ENCODE assay signal across 17 cellular contexts in the genomic region with DNA sequence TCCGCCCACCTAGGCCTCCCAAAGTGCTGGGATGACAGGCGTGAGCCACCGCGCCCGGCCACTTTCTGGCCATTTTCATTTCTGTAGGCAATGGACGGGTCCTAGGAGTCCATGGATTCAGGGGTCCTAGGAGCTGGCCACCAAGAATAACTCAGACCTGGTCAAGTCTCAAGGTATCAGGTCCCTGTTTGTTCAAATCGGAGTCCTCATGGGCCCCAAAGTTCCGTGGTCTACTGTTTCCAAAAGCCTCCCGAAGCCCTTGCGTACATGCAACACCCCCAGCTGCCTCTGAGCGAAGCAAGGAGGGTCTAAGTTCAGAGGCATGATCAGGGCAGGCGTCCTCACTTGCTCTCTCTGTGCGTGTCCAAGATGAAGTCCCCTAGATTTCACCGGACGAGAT. TPM values are rescaled to one million over a fixed set of nuclear protein-coding genes. Genes with fewer than 3 reads are reported as not detected.
DNase-seq lines count a peak whose midpoint lies in the region; ATAC-seq, FAIRE-seq and TF ChIP-seq lines count a peak whose summit lies in the region.
"Had no signal": no experiment of that assay in that cellular context is flagged by ENCODE, and none has a peak within 500 bp of the region (broad histone marks: within the 10 kb centered on the region; RNA-seq: fewer than 3 reads in every experiment).

No MANE protein-coding gene starts in this region.

- TF ChIP-seq RAD21 in HepG2 (CRISPR knock-in tag; IDR thresholded peaks at IDR 0.05): no peak

- peaks cover 5% of the 10 kb centered on the region; the same call in 2 of the 3 replicates for H3K36me3 Mint-ChIP-seq in GM23338 (ENCODE audit: low read depth)
- no peaks in the 10 kb centered on the region for H3K36me3 Mint-ChIP-seq in chondrocyte (ENCODE audit: low read depth)

- H3K27me3 Mint-ChIP-seq in GM23338 (ENCODE audit: insufficient read depth, low read depth, poor library complexity) (peaks cover 2% of the 10 kb centered on the region), chondrocyte (ENCODE audit: low read depth) (peaks cover 7% of the 10 kb centered on the region)

- in situ Hi-C loops in HepG2 (cut with HindIII; ENCODE audit: extremely low pct_ligation_motif_present, low pct_unique_long_range_greater_than_20kb): no loop called here

- H3K4me1 Mint-ChIP-seq in GM23338: no peaks in the 10 kb centered on the region
- no peaks in the 10 kb centered on the region for H3K4me1 Mint-ChIP-seq in chondrocyte (ENCODE audit: low read depth)

- H2AFZ ChIP-seq in HepG2 (ENCODE audit: low read length) (no peak overlapping the region), GM23338 (peak overlapping the region; percentile 38; the same call in 1 of the 2 replicates)

- H4K20me1 ChIP-seq in HepG2 (ENCODE audit: insufficient read depth, low read length) (no peaks in the 10 kb centered on the region), GM23338 (replicated peaks; ENCODE audit: insufficient read depth) (no peaks in the 10 kb centered on the region)

- H3K27ac Mint-ChIP-seq in GM23338 (no peak overlapping the region), chondrocyte (ENCODE audit: unreplicated experiment) (no peak overlapping the region)

- no peak overlapping the region for H3K4me2 ChIP-seq in HepG2 (ENCODE audit: low read depth, low read length)
- no peak overlapping the region for H3K4me2 ChIP-seq in GM23338

- TF ChIP-seq EP300 in HepG2 (IDR thresholded peaks at IDR 0.05; ENCODE audit: low read depth in 2 of 2, low read length in 2 of 2): no peak
- no peak for TF ChIP-seq EP300 in HepG2 (CRISPR knock-in tag; IDR thresholded peaks at IDR 0.05; ENCODE audit: borderline replicate concordance)

- no peak overlapping the region for H3K4me3 Mint-ChIP-seq in GM23338
- H3K4me3 Mint-ChIP-seq in chondrocyte (ENCODE audit: unreplicated experiment): no peak overlapping the region

- H3K4me3 ChIP-seq in right lobe of liver: no peak overlapping the region
- H3K4me3 ChIP-seq in HepG2 (replicated peaks in 1 of 3; ENCODE audit: insufficient read depth in 1 of 3, low read depth in 2 of 3, low read length in 3 of 3): no peak overlapping the region
- no peak overlapping the region for H3K4me3 ChIP-seq in GM23338
- H3K4me3 ChIP-seq: HAP-1 had no signal

- ATAC-seq in right lobe of liver (no peak), HepG2 (no peak), GM23338 (no peak)

- POLR2A ChIA-PET in HepG2 (lab: Yijun Ruan, JAX): no interaction called here

- DNase-seq in right lobe of liver (peak in 2 of 3 donors; percentile 35 to 36), HepG2 (ENCODE audit: low spot score) (no peak), GM23338 (ENCODE audit: low spot score) (no peak), chondrocyte (ENCODE audit: low spot score) (peak; percentile 28), DMS153 treated with DMSO at 0.1 percent for 48 hours (lab: John Stamatoyannopoulos, UW; ENCODE audit: unreplicated experiment) (no peak), AG20443 (ENCODE audit: low spot score) (no peak), pons (ENCODE audit: low spot score) (no peak)
- DNase-seq: IMR-90, NCI-H1417, NCI-H2029, NCI-H510A, SIG-M5 had no signal

- peaks cover 67% of the 10 kb centered on the region for H3K9me3 Mint-ChIP-seq in GM23338
- H3K9me3 Mint-ChIP-seq in chondrocyte (ENCODE audit: low read depth): peaks cover 8% of the 10 kb centered on the region

- H3K4me1 ChIP-seq in right lobe of liver (no peaks in the 10 kb centered on the region), HepG2 (ENCODE audit: insufficient read depth, low read length) (no peaks in the 10 kb centered on the region), GM23338 (ENCODE audit: insufficient read depth) (no peaks in the 10 kb centered on the region)
- H3K4me1 ChIP-seq: HAP-1 had no signal

- no peak for FAIRE-seq in HepG2 (lab: Jason Lieb, UNC)
- FAIRE-seq: G401.6, RCC 7860 had no signal

- TF ChIP-seq POLR2A in right lobe of liver (IDR thresholded peaks at IDR 0.05) (no peak), HepG2 (IDR thresholded peaks at IDR 0.05; ENCODE audit: insufficient read depth in 1 of 2, low read depth in 2 of 2, low read length in 2 of 2) (no peak)

- H3K36me3 ChIP-seq in right lobe of liver (no peaks in the 10 kb centered on the region), HepG2 (replicated peaks in 1 of 2; ENCODE audit: control insufficient read depth in 1 of 2, insufficient read depth in 2 of 2, low read length in 2 of 2) (no peaks in the 10 kb centered on the region), GM23338 (ENCODE audit: insufficient read depth) (no peaks in the 10 kb centered on the region)
- H3K36me3 ChIP-seq: HAP-1 had no signal

- H3K27ac ChIP-seq in right lobe of liver (no peak overlapping the region), HepG2 (ENCODE audit: extremely low read length, insufficient read depth, low read length) (no peak overlapping the region), GM23338 (ENCODE audit: low read depth) (no peak overlapping the region)
- H3K27ac ChIP-seq: C4-2B had no signal

- no peak for TF ChIP-seq CTCF in right lobe of liver (IDR thresholded peaks at IDR 0.05)
- no peak for TF ChIP-seq CTCF in HepG2 (CRISPR knock-in tag; IDR thresholded peaks at IDR 0.05)
- TF ChIP-seq CTCF in GM23338 (conservative IDR thresholded peaks at IDR 0.05; ENCODE audit: low read depth in 2 of 2): no peak
- no peak for TF ChIP-seq CTCF in chondrocyte (IDR thresholded peaks at IDR 0.05)

- H3K9ac ChIP-seq in HepG2 (ENCODE audit: insufficient read depth, low read depth, low read length): no peak overlapping the region

- no peaks in the 10 kb centered on the region for H3K27me3 ChIP-seq in right lobe of liver
- H3K27me3 ChIP-seq in HepG2 (ENCODE audit: control insufficient read depth in 1 of 2, insufficient read depth in 2 of 2, low read length in 2 of 2): no peaks in the 10 kb centered on the region
- H3K27me3 ChIP-seq in GM23338 (ENCODE audit: insufficient read depth): no peaks in the 10 kb centered on the region

- intact Hi-C loops in right lobe of liver (cut with DNase I): no loop called here
- intact Hi-C loops in HepG2 (cut with micrococcal nuclease; ENCODE audit: unreplicated experiment): no loop called here

- H3F3A ChIP-seq in GM23338 (replicated peaks; ENCODE audit: low read depth): no peaks in the 10 kb centered on the region

- no peaks in the 10 kb centered on the region for H3K9me2 ChIP-seq in GM23338 (ENCODE audit: insufficient read depth)

- H3K79me2 ChIP-seq in HepG2 (ENCODE audit: insufficient read depth, low read length) (no peaks in the 10 kb centered on the region), GM23338 (replicated peaks; ENCODE audit: insufficient read depth) (no peaks in the 10 kb centered on the region)

- no TSS peak for BruUV-seq in HepG2 (replicated peaks; lab: Mats Ljungman, UMichigan)

- WGBS in right lobe of liver (ENCODE audit: insufficient coverage, low coverage, low lambda C conversion rate, missing lambda C conversion rate): 54% methylated on average over 9 of the region's 15 CpGs
- 84% methylated on average over 15 of the region's 15 CpGs for WGBS in HepG2 (ENCODE audit: low lambda C conversion rate)

- CTCF ChIA-PET in HepG2 (lab: Yijun Ruan, JAX; ENCODE audit: low intra/inter-chr PET ratio, low total read pairs): no interaction called here

- no peaks in the 10 kb centered on the region for H3K9me3 ChIP-seq in right lobe of liver
- no peaks in the 10 kb centered on the region for H3K9me3 ChIP-seq in HepG2 (ENCODE audit: low read length)
- H3K9me3 ChIP-seq: HAP-1 had no signal

RNA-seq across cellular contexts. Expression of a gene that starts 30.1 kb away (rescaled TPM):
- total RNA-seq in right lobe of liver: under 1 TPM; 0.37 to 0.87 (median 0.73) TPM
- 0.66 and 1.0 TPM in 2 replicates for total RNA-seq in HepG2 (2016; rRNA removed; fragmentation: Illumina TruSeq; extraction: Trizol)
- total RNA-seq in HepG2 (2016; cell fraction: cytosol; rRNA removed; fragmentation: Illumina TruSeq; extraction: Trizol; ENCODE audit: low read depth): 0.09 and 0.10 TPM in 2 replicates
- 0.68 and 1.1 TPM in 2 replicates for total RNA-seq in HepG2 (2016; cell fraction: insoluble cytoplasmic fraction; rRNA removed; fragmentation: Illumina TruSeq; extraction: Trizol)
- total RNA-seq in HepG2 (2016; cell fraction: membrane; rRNA removed; fragmentation: Illumina TruSeq; extraction: Trizol): 0.31 and 0.34 TPM in 2 replicates
- 1.0 and 1.6 TPM in 2 replicates for total RNA-seq in HepG2 (2016; cell fraction: nucleus; rRNA removed; fragmentation: Illumina TruSeq; extraction: Trizol)
- polyA plus RNA-seq in HepG2 (2011; rRNA removed): 1.3 and 3.1 TPM in 2 replicates
- polyA plus RNA-seq in HepG2 (2011; cell fraction: cytosol; rRNA removed): 2.0 and 2.3 TPM in 2 replicates
- 1.5 and 1.8 TPM in 2 replicates for polyA plus RNA-seq in HepG2 (2011; cell fraction: nucleus; rRNA removed)
- polyA plus RNA-seq in HepG2 (2012): 2.1 and 2.4 TPM in 2 replicates
- polyA plus RNA-seq in HepG2 (2016; cell fraction: cytosol; fragmentation: Illumina TruSeq; extraction: Trizol; ENCODE audit: low read depth): 0.08 and 0.09 TPM in 2 replicates
- 0.65 and 0.91 TPM in 2 replicates for polyA plus RNA-seq in HepG2 (2016; cell fraction: insoluble cytoplasmic fraction; fragmentation: Illumina TruSeq; extraction: Trizol; ENCODE audit: low read depth)
- polyA plus RNA-seq in HepG2 (2016; cell fraction: membrane; fragmentation: Illumina TruSeq; extraction: Trizol; ENCODE audit: low read depth): 0.16 and 0.28 TPM in 2 replicates
- polyA plus RNA-seq in HepG2 (2016; cell fraction: nucleus; fragmentation: Illumina TruSeq; extraction: Trizol; ENCODE audit: insufficient read depth, low read depth): 2.0 and 2.3 TPM in 2 replicates
- 0.09 and 7.8 TPM in 2 replicates for polyA minus RNA-seq in HepG2 (2011; rRNA and poly(A)+ RNA removed; ENCODE audit: low replicate concordance)
- 2.4 and 2.6 TPM in 2 replicates for polyA minus RNA-seq in HepG2 (2011; cell fraction: cytosol; rRNA and poly(A)+ RNA removed)
- 1.4 and 2.2 TPM in 2 replicates for polyA minus RNA-seq in HepG2 (2011; cell fraction: nucleus; rRNA and poly(A)+ RNA removed)
- total RNA-seq in GM23338 (2014; rRNA removed; shearing (Covaris generic)): 0.23 TPM in 1 of 2 replicates, not detected in the other
- polyA plus RNA-seq in GM23338 (2016; fragmentation: Nextera tagmentation; extraction: Ambion mirVana): 0.23 and 0.24 TPM in 2 replicates
- not detected in 3 replicates for total RNA-seq in chondrocyte
- total RNA-seq: IMR-90 had no signal
- polyA plus RNA-seq: AG04450, IMR-90 had no signal

RNA-seq across cellular contexts. Expression of a gene that starts 54.2 kb away (rescaled TPM):
- 10 to 100 TPM; 12.5 to 27.3 (median 18.6) TPM for total RNA-seq in right lobe of liver
- 5.6 and 6.3 TPM in 2 replicates for total RNA-seq in HepG2 (2016; rRNA removed; fragmentation: Illumina TruSeq; extraction: Trizol)
- total RNA-seq in HepG2 (2016; cell fraction: cytosol; rRNA removed; fragmentation: Illumina TruSeq; extraction: Trizol; ENCODE audit: low read depth): 1.3 and 1.9 TPM in 2 replicates
- 5.5 and 6.1 TPM in 2 replicates for total RNA-seq in HepG2 (2016; cell fraction: insoluble cytoplasmic fraction; rRNA removed; fragmentation: Illumina TruSeq; extraction: Trizol)
- 2.5 and 2.6 TPM in 2 replicates for total RNA-seq in HepG2 (2016; cell fraction: membrane; rRNA removed; fragmentation: Illumina TruSeq; extraction: Trizol)
- total RNA-seq in HepG2 (2016; cell fraction: nucleus; rRNA removed; fragmentation: Illumina TruSeq; extraction: Trizol): 4.9 and 6.4 TPM in 2 replicates
- 16.3 and 16.4 TPM in 2 replicates for polyA plus RNA-seq in HepG2 (2011; rRNA removed)
- 10.6 and 17.6 TPM in 2 replicates for polyA plus RNA-seq in HepG2 (2011; cell fraction: cytosol; rRNA removed)
- polyA plus RNA-seq in HepG2 (2011; cell fraction: nucleus; rRNA removed): 20.1 and 27.5 TPM in 2 replicates
- 11.5 and 12.3 TPM in 2 replicates for polyA plus RNA-seq in HepG2 (2012)
- polyA plus RNA-seq in HepG2 (2016; cell fraction: cytosol; fragmentation: Illumina TruSeq; extraction: Trizol; ENCODE audit: low read depth): 1.6 and 2.0 TPM in 2 replicates
- polyA plus RNA-seq in HepG2 (2016; cell fraction: insoluble cytoplasmic fraction; fragmentation: Illumina TruSeq; extraction: Trizol; ENCODE audit: low read depth): 10.7 and 11.3 TPM in 2 replicates
- 2.3 and 2.4 TPM in 2 replicates for polyA plus RNA-seq in HepG2 (2016; cell fraction: membrane; fragmentation: Illumina TruSeq; extraction: Trizol; ENCODE audit: low read depth)
- polyA plus RNA-seq in HepG2 (2016; cell fraction: nucleus; fragmentation: Illumina TruSeq; extraction: Trizol; ENCODE audit: insufficient read depth, low read depth): 11.5 and 12.7 TPM in 2 replicates
- 9.3 and 19.0 TPM in 2 replicates for polyA minus RNA-seq in HepG2 (2011; rRNA and poly(A)+ RNA removed; ENCODE audit: low replicate concordance)
- polyA minus RNA-seq in HepG2 (2011; cell fraction: cytosol; rRNA and poly(A)+ RNA removed): 10.4 and 11.7 TPM in 2 replicates
- 8.6 and 12.7 TPM in 2 replicates for polyA minus RNA-seq in HepG2 (2011; cell fraction: nucleus; rRNA and poly(A)+ RNA removed)
- total RNA-seq in GM23338 (2014; rRNA removed; shearing (Covaris generic)): 50.3 and 53.7 TPM in 2 replicates
- 55.6 and 61.2 TPM in 2 replicates for polyA plus RNA-seq in GM23338 (2016; fragmentation: Nextera tagmentation; extraction: Ambion mirVana)
- 19.6 to 29.0 TPM (median 20.2 TPM) in 3 replicates for total RNA-seq in chondrocyte

Comparison
In these comparisons a context has a peak if more than half of its experiments do, and no peak if none do; other contexts are left out.
1. DNase-seq: peak in right lobe of liver (2 of 3) and chondrocyte (single experiment); none in HepG2 (single experiment), GM23338 (single experiment), DMS153 treated with DMSO at 0.1 percent for 48 hours (single experiment), AG20443 (single experiment) and pons (single experiment).